ENCODE assay signal across 16 cellular contexts in genomic region chr5:168883253-168883880, GRCh38.
DNase-seq lines count a peak whose midpoint lies in the region; ATAC-seq and TF ChIP-seq lines count a peak whose summit lies in the region.
"Had no signal": no experiment of that assay in that cellular context is flagged by ENCODE, and none has a peak within 500 bp of the region (broad histone marks: within the 10 kb centered on the region; RNA-seq: fewer than 3 reads in every experiment).

No MANE protein-coding gene starts in this region.

- DNase-seq in astrocyte of the hippocampus (ENCODE audit: low read depth, low spot score): peak; percentile 46
- peak; percentile 70 for DNase-seq in islet precursor cell
- DNase-seq in sciatic nerve (ENCODE audit: low spot score): no peak
- DNase-seq in NCI-H1930 (lab: John Stamatoyannopoulos, UW): no peak
- no peak for DNase-seq in naive thymus-derived CD8-positive, alpha-beta T cell
- no peak for DNase-seq in amniotic stem cell (lab: John Stamatoyannopoulos, UW)
- DNase-seq: ACHN; CD4-positive, alpha-beta T cell; DMS79 treated with DMSO at 0.1 percent for 48 hours; NCI-H1417 treated with DMSO at 0.1 percent for 48 hours; NCI-H2081; NCI-H524; OCI-M1; RPMI8226 had no signal

- peaks cover 21% of the 10 kb centered on the region for H3K4me1 ChIP-seq in HEK293 (ENCODE audit: control insufficient read depth, insufficient read depth, low read length)

- H3K36me3 ChIP-seq in HEK293 (ENCODE audit: control insufficient read depth in 2 of 2, insufficient read depth in 1 of 2, low read length in 2 of 2): no peaks in the 10 kb centered on the region

- H3K4me3 ChIP-seq in HEK293 (ENCODE audit: low read depth, low read length): no peak overlapping the region

- H3K27me3 Mint-ChIP-seq in naive thymus-derived CD8-positive, alpha-beta T cell: peaks cover 0 to 10% (median 0%) of the 10 kb centered on the region in 5 donors
- H3K27me3 Mint-ChIP-seq: CD4-positive, alpha-beta T cell had no signal

- no peaks in the 10 kb centered on the region for H3K36me3 Mint-ChIP-seq in naive thymus-derived CD8-positive, alpha-beta T cell

- POLR2A ChIA-PET in HEK293 (lab: Yijun Ruan, JAX): no interaction called here
- POLR2A ChIA-PET in naive thymus-derived CD8-positive, alpha-beta T cell (lab: Charles Lee): no interaction called here

- no peak overlapping the region for H3K27ac ChIP-seq in HEK293 (ENCODE audit: extremely low read depth, low read depth, low read length)

- no peak for TF ChIP-seq CTCF in HEK293 (tag by site-specific recombination; IDR thresholded peaks at IDR 0.05)

- CTCF ChIA-PET in HEK293 (lab: Yijun Ruan, JAX): no interaction called here

- intact Hi-C loops in sciatic nerve (cut with DNase I): no loop called here

- ATAC-seq in sciatic nerve: peak; percentile 57
- no peak for ATAC-seq in naive thymus-derived CD8-positive, alpha-beta T cell
- ATAC-seq: HCT116 had no signal

- peak overlapping the region in 1 of 10 donors; percentile 45 for H3K4me3 Mint-ChIP-seq in naive thymus-derived CD8-positive, alpha-beta T cell
- H3K4me3 Mint-ChIP-seq: CD4-positive, alpha-beta T cell had no signal

- H3K4me1 Mint-ChIP-seq in naive thymus-derived CD8-positive, alpha-beta T cell: peaks cover 0 to 10% (median 0%) of the 10 kb centered on the region in 4 donors

- H3K9me3 Mint-ChIP-seq in naive thymus-derived CD8-positive, alpha-beta T cell: no peaks in the 10 kb centered on the region
- H3K9me3 Mint-ChIP-seq: CD4-positive, alpha-beta T cell had no signal

- no peak overlapping the region for H3K27ac Mint-ChIP-seq in naive thymus-derived CD8-positive, alpha-beta T cell
- H3K27ac Mint-ChIP-seq: CD4-positive, alpha-beta T cell had no signal

- H3K9me3 ChIP-seq in HEK293 (ENCODE audit: control insufficient read depth, insufficient read depth, low read depth, low read length): no peaks in the 10 kb centered on the region

TF ChIP-seq in HEK293, 187 proteins besides CTCF, POLR2A, EP300 and RAD21:
- TF ChIP-seq GLI4 (tag by site-specific recombination; IDR thresholded peaks at IDR 0.05) (no peak), GLIS1 (tag by site-specific recombination; IDR thresholded peaks at IDR 0.05) (peak; percentile 49)

Comparison
In these comparisons a context has a peak if more than half of its experiments do, and no peak if none do; other contexts are left out.
1. DNase-seq: peak in astrocyte of the hippocampus (single experiment) and islet precursor cell (single experiment); none in sciatic nerve (single experiment), NCI-H1930 (0 of 2), naive thymus-derived CD8-positive, alpha-beta T cell (0 of 10) and amniotic stem cell (single experiment).